Comparison of ENCODE assay signal across 18 cellular contexts in genomic region chr12:13316847-13317246, GRCh38.
"Had no signal": no experiment of that assay in that cellular context is flagged by ENCODE, and none has a peak within 500 bp of the region (broad histone marks: within the 10 kb centered on the region; RNA-seq: fewer than 3 reads in every experiment).

No MANE protein-coding gene starts in this region.

- H3K27ac Mint-ChIP-seq: effector memory CD8-positive, alpha-beta T cell; mesothelial cell of epicardium; naive B cell had no signal

- H3K4me1 ChIP-seq: esophagus muscularis mucosa, foreskin keratinocyte, gastroesophageal sphincter, heart left ventricle, left lung, lower lobe of right lung had no signal

- ATAC-seq: effector memory CD8-positive, alpha-beta T cell; foreskin keratinocyte; gastroesophageal sphincter; heart left ventricle; left cardiac atrium; left lung; left ventricle myocardium superior; lower lobe of right lung; mucosa of descending colon had no signal

- H3K4me1 Mint-ChIP-seq: naive B cell had no signal

- H3K9me3 ChIP-seq: gastroesophageal sphincter, lower lobe of right lung, mucosa of descending colon had no signal

- H3K4me3 ChIP-seq: coronary artery, dorsolateral prefrontal cortex, esophagus muscularis mucosa, gastroesophageal sphincter, heart left ventricle, left lung, lower lobe of right lung, mucosa of descending colon had no signal

- H3K9me3 Mint-ChIP-seq: effector memory CD8-positive, alpha-beta T cell had no signal

- H3K36me3 ChIP-seq: esophagus muscularis mucosa, gastroesophageal sphincter, heart left ventricle, left lung, lower lobe of right lung had no signal

- H3K27me3 ChIP-seq: dorsolateral prefrontal cortex, esophagus muscularis mucosa, gastroesophageal sphincter, heart left ventricle had no signal

- DNase-seq: dermis blood vessel endothelial cell; dorsolateral prefrontal cortex; effector CD8-positive, alpha-beta T cell; effector memory CD8-positive, alpha-beta T cell; foreskin keratinocyte; heart left ventricle; hippocampal formation; left cardiac atrium; left lung; left ventricle myocardium superior; lower lobe of right lung; mesenchymal stem cell; mucosa of descending colon; naive B cell had no signal

- H3K4me3 Mint-ChIP-seq: effector memory CD8-positive, alpha-beta T cell; mesothelial cell of epicardium; naive B cell had no signal

- H3K27ac ChIP-seq: coronary artery, dorsolateral prefrontal cortex, esophagus muscularis mucosa, foreskin keratinocyte, gastroesophageal sphincter, heart left ventricle, left lung, lower lobe of right lung had no signal

- H3K36me3 Mint-ChIP-seq: naive B cell had no signal
